1 cellular context compared by ENCODE assay signal in the genomic region with DNA sequence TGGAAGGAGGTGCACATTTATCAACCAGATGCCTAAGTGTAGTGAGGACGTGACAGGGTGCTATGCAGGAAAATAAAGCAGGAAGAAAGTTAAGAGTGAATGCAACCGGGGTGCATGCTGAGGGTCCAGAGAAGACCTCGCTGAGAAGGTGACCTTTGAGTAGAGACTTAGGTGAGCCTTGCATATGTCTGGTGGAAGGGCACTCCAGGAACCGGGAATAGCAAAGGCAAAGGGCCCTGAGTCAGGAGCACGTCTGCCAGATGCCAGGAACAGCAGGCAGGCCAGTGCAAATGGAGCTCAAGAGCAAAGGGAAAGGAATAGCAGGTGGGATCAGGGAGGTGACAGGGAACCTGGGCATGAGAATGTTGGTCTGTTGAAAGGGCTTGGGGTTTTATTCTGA.
TF ChIP-seq lines count a peak whose summit lies in the region.

No MANE protein-coding gene starts in this region.

TF ChIP-seq in HepG2, 621 proteins besides CTCF, POLR2A, EP300 and RAD21 (continued from another document and continues in another):
- TF ChIP-seq, protein P1, sequence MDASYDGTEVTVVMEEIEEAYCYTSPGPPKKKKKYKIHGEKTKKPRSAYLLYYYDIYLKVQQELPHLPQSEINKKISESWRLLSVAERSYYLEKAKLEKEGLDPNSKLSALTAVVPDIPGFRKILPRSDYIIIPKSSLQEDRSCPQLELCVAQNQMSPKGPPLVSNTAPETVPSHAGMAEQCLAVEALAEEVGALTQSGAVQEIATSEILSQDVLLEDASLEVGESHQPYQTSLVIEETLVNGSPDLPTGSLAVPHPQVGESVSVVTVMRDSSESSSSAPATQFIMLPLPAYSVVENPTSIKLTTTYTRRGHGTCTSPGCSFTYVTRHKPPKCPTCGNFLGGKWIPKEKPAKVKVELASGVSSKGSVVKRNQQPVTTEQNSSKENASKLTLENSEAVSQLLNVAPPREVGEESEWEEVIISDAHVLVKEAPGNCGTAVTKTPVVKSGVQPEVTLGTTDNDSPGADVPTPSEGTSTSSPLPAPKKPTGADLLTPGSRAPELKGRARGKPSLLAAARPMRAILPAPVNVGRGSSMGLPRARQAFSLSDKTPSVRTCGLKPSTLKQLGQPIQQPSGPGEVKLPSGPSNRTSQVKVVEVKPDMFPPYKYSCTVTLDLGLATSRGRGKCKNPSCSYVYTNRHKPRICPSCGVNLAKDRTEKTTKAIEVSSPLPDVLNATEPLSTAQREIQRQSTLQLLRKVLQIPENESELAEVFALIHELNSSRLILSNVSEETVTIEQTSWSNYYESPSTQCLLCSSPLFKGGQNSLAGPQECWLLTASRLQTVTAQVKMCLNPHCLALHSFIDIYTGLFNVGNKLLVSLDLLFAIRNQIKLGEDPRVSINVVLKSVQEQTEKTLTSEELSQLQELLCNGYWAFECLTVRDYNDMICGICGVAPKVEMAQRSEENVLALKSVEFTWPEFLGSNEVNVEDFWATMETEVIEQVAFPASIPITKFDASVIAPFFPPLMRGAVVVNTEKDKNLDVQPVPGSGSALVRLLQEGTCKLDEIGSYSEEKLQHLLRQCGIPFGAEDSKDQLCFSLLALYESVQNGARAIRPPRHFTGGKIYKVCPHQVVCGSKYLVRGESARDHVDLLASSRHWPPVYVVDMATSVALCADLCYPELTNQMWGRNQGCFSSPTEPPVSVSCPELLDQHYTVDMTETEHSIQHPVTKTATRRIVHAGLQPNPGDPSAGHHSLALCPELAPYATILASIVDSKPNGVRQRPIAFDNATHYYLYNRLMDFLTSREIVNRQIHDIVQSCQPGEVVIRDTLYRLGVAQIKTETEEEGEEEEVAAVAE (CRISPR knock-in tag; IDR thresholded peaks at IDR 0.05; ENCODE audit: borderline replicate concordance) = no peak
- TF ChIP-seq KDM6A (CRISPR knock-in tag; IDR thresholded peaks at IDR 0.05; ENCODE audit: low read depth) (no peak), SRSF4 (IDR thresholded peaks at IDR 0.05; ENCODE audit: low read depth, low read length, poor library complexity, severe bottlenecking) (no peak), SIN3A (IDR thresholded peaks at IDR 0.05; ENCODE audit: borderline replicate concordance, low read depth, low read length) (no peak), JARID2 (CRISPR knock-in tag; IDR thresholded peaks at IDR 0.05; ENCODE audit: insufficient replicate concordance) (no peak), ATF7-NPFF (CRISPR knock-in tag; IDR thresholded peaks at IDR 0.05; ENCODE audit: low read depth) (no peak), ZNF205 (CRISPR knock-in tag; IDR thresholded peaks at IDR 0.05) (no peak), IRX3 (CRISPR knock-in tag; IDR thresholded peaks at IDR 0.05; ENCODE audit: borderline replicate concordance, low read depth) (no peak), HHEX (CRISPR knock-in tag; IDR thresholded peaks at IDR 0.05) (no peak), ZBTB8A (CRISPR knock-in tag; IDR thresholded peaks at IDR 0.05; ENCODE audit: borderline replicate concordance, low read depth) (no peak), RBM39 (IDR thresholded peaks at IDR 0.05; ENCODE audit: low read depth, low read length, poor library complexity, severe bottlenecking) (no peak), HNRNPL (IDR thresholded peaks at IDR 0.05; ENCODE audit: low read depth, low read length) (no peak), ZNF256 (CRISPR knock-in tag; conservative IDR thresholded peaks at IDR 0.05) (no peak), NAIF1 (CRISPR knock-in tag; IDR thresholded peaks at IDR 0.05; ENCODE audit: borderline replicate concordance) (no peak), CCAR2 (optimal IDR thresholded peaks at IDR 0.05; ENCODE audit: low read depth, low read length) (no peak), CCDC6 (CRISPR knock-in tag; IDR thresholded peaks at IDR 0.05) (no peak), ZNF619 (CRISPR knock-in tag; IDR thresholded peaks at IDR 0.05) (peak; percentile 56; the same call in 1 of the 2 replicates), RCOR2 (CRISPR knock-in tag; IDR thresholded peaks at IDR 0.05) (no peak), ZNF562 (CRISPR knock-in tag; IDR thresholded peaks at IDR 0.05; ENCODE audit: borderline replicate concordance) (no peak), ATRX (CRISPR knock-in tag; IDR thresholded peaks at IDR 0.05; ENCODE audit: borderline replicate concordance) (no peak), SAFB2 (CRISPR knock-in tag; IDR thresholded peaks at IDR 0.05; ENCODE audit: borderline replicate concordance, low read depth) (no peak), ZMYM3 (CRISPR knock-in tag; IDR thresholded peaks at IDR 0.05) (peak; percentile 19; the same call in 1 of the 2 replicates), FOXA1 (IDR thresholded peaks at IDR 0.05) (no peak), FOXA1 (CRISPR knock-in tag; IDR thresholded peaks at IDR 0.05) (0 out of 2 replicates have a peak, but pooled peaks have one; percentile 2), MZF1 (CRISPR knock-in tag; IDR thresholded peaks at IDR 0.05; ENCODE audit: borderline replicate concordance) (no peak)
- TF ChIP-seq, protein P2, sequence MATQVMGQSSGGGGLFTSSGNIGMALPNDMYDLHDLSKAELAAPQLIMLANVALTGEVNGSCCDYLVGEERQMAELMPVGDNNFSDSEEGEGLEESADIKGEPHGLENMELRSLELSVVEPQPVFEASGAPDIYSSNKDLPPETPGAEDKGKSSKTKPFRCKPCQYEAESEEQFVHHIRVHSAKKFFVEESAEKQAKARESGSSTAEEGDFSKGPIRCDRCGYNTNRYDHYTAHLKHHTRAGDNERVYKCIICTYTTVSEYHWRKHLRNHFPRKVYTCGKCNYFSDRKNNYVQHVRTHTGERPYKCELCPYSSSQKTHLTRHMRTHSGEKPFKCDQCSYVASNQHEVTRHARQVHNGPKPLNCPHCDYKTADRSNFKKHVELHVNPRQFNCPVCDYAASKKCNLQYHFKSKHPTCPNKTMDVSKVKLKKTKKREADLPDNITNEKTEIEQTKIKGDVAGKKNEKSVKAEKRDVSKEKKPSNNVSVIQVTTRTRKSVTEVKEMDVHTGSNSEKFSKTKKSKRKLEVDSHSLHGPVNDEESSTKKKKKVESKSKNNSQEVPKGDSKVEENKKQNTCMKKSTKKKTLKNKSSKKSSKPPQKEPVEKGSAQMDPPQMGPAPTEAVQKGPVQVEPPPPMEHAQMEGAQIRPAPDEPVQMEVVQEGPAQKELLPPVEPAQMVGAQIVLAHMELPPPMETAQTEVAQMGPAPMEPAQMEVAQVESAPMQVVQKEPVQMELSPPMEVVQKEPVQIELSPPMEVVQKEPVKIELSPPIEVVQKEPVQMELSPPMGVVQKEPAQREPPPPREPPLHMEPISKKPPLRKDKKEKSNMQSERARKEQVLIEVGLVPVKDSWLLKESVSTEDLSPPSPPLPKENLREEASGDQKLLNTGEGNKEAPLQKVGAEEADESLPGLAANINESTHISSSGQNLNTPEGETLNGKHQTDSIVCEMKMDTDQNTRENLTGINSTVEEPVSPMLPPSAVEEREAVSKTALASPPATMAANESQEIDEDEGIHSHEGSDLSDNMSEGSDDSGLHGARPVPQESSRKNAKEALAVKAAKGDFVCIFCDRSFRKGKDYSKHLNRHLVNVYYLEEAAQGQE (IDR thresholded peaks at IDR 0.05; ENCODE audit: borderline replicate concordance in 1 of 2, low read depth in 1 of 2, low read length in 2 of 2) = no peak
- TF ChIP-seq, protein P3, sequence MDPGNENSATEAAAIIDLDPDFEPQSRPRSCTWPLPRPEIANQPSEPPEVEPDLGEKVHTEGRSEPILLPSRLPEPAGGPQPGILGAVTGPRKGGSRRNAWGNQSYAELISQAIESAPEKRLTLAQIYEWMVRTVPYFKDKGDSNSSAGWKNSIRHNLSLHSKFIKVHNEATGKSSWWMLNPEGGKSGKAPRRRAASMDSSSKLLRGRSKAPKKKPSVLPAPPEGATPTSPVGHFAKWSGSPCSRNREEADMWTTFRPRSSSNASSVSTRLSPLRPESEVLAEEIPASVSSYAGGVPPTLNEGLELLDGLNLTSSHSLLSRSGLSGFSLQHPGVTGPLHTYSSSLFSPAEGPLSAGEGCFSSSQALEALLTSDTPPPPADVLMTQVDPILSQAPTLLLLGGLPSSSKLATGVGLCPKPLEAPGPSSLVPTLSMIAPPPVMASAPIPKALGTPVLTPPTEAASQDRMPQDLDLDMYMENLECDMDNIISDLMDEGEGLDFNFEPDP (CRISPR knock-in tag; conservative IDR thresholded peaks at IDR 0.05) = no peak
- TF ChIP-seq, protein P4, sequence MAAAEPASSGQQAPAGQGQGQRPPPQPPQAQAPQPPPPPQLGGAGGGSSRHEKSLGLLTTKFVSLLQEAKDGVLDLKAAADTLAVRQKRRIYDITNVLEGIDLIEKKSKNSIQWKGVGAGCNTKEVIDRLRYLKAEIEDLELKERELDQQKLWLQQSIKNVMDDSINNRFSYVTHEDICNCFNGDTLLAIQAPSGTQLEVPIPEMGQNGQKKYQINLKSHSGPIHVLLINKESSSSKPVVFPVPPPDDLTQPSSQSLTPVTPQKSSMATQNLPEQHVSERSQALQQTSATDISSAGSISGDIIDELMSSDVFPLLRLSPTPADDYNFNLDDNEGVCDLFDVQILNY (CRISPR knock-in tag; conservative IDR thresholded peaks at IDR 0.05) = no peak
- TF ChIP-seq, protein P5, sequence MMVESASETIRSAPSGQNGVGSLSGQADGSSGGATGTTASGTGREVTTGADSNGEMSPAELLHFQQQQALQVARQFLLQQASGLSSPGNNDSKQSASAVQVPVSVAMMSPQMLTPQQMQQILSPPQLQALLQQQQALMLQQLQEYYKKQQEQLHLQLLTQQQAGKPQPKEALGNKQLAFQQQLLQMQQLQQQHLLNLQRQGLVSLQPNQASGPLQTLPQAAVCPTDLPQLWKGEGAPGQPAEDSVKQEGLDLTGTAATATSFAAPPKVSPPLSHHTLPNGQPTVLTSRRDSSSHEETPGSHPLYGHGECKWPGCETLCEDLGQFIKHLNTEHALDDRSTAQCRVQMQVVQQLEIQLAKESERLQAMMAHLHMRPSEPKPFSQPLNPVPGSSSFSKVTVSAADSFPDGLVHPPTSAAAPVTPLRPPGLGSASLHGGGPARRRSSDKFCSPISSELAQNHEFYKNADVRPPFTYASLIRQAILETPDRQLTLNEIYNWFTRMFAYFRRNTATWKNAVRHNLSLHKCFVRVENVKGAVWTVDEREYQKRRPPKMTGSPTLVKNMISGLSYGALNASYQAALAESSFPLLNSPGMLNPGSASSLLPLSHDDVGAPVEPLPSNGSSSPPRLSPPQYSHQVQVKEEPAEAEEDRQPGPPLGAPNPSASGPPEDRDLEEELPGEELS (CRISPR knock-in tag; IDR thresholded peaks at IDR 0.05) = 0 out of 2 replicates have a peak, but pooled peaks have one; percentile 4
- TF ChIP-seq, protein P6, sequence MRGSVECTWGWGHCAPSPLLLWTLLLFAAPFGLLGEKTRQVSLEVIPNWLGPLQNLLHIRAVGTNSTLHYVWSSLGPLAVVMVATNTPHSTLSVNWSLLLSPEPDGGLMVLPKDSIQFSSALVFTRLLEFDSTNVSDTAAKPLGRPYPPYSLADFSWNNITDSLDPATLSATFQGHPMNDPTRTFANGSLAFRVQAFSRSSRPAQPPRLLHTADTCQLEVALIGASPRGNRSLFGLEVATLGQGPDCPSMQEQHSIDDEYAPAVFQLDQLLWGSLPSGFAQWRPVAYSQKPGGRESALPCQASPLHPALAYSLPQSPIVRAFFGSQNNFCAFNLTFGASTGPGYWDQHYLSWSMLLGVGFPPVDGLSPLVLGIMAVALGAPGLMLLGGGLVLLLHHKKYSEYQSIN (CRISPR knock-in tag; IDR thresholded peaks at IDR 0.05; ENCODE audit: borderline replicate concordance) = no peak
- TF ChIP-seq, protein P7, sequence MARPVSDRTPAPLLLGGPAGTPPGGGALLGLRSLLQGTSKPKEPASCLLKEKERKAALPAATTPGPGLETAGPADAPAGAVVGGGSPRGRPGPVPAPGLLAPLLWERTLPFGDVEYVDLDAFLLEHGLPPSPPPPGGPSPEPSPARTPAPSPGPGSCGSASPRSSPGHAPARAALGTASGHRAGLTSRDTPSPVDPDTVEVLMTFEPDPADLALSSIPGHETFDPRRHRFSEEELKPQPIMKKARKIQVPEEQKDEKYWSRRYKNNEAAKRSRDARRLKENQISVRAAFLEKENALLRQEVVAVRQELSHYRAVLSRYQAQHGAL (CRISPR knock-in tag; IDR thresholded peaks at IDR 0.05; ENCODE audit: not compliant biosample characterization) = no peak
- TF ChIP-seq, protein P8, sequence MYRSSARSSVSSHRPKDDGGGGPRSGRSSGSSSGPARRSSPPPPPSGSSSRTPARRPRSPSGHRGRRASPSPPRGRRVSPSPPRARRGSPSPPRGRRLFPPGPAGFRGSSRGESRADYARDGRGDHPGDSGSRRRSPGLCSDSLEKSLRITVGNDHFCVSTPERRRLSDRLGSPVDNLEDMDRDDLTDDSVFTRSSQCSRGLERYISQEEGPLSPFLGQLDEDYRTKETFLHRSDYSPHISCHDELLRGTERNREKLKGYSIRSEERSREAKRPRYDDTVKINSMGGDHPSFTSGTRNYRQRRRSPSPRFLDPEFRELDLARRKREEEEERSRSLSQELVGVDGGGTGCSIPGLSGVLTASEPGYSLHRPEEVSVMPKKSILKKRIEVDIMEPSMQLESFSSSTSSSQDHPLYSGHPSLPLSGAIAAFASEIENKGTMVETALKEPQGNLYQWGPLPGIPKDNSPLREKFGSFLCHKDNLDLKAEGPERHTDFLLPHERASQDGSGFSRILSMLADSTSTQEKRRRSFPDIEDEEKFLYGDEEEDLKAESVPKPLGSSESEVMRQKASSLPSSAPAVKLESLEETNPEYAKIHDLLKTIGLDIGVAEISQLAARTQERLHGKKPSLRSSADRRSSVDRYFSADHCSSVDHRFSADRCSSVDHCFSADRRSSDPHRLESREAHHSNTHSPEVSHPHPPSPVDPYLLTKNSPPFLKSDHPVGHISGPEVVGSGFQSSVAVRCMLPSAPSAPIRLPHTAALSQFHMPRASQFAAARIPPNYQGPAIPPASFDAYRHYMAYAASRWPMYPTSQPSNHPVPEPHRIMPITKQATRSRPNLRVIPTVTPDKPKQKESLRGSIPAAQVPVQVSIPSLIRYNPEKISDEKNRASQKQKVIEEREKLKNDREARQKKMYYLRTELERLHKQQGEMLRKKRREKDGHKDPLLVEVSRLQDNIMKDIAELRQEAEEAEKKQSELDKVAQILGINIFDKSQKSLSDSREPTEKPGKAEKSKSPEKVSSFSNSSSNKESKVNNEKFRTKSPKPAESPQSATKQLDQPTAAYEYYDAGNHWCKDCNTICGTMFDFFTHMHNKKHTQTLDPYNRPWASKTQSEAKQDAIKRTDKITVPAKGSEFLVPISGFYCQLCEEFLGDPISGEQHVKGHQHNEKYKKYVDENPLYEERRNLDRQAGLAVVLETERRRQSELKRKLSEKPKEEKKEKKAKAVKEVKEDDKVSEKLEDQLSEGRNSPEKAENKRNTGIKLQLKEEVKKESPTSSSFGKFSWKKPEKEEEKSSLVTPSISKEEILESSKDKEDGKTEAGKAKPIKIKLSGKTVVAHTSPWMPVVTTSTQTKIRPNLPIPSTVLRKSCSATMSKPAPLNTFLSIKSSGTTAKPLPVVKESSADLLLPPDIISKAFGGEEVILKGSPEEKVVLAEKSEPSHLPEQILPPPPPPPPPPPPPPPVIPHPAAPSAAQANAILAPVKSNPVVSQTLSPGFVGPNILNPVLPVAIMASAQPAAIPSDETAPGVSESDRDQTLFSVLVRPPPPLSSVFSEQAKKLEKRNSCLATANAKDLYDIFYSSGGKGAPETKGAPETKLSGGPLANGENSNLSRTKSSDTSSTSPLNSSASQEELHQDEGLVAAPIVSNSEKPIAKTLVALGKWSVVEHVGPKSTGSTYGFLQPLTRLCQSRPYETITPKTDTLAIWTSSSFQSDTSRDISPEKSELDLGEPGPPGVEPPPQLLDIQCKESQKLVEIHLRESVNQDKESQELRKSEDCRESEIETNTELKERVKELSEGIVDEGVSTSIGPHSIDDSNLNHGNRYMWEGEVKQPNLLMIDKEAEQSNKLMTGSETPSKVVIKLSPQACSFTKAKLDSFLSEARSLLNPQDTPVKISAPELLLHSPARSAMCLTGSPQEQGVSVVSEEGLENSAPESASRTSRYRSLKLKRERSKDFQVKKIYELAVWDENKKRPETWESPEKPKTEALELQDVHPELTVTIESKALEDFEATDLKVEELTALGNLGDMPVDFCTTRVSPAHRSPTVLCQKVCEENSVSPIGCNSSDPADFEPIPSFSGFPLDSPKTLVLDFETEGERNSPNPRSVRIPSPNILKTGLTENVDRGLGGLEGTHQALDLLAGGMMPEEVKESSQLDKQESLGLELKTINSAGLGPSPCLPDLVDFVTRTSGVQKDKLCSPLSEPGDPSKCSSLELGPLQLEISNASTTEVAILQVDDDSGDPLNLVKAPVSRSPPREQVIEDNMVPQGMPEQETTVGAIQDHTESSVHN (CRISPR knock-in tag; IDR thresholded peaks at IDR 0.05) = no peak
